ENCODE assay signal across 18 cellular contexts in the genomic region with DNA sequence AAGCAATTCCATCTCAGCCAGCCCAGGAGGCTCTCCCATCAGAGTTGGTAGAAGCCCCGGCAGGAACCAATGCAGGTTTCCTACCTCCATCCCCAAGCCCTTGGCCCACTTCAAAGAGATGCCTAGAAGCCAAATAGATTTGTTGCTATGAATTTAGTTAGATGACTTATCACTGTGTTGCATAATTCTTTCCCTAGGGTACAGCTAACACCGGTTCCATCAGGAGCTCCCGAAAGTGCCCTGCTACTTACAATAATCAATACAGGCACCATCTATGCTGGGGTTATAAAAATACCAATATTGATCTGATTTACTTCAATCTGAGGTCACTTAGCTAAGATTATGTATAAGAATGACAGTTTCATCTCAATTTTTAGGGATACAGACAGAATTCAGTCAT.
DNase-seq lines count a peak whose midpoint lies in the region; ATAC-seq and TF ChIP-seq lines count a peak whose summit lies in the region.
"Had no signal": no experiment of that assay in that cellular context is flagged by ENCODE, and none has a peak within 500 bp of the region (broad histone marks: within the 10 kb centered on the region; RNA-seq: fewer than 3 reads in every experiment).

No MANE protein-coding gene starts in this region.

- no peak overlapping the region for H3K4me2 ChIP-seq in H9 (ENCODE audit: insufficient read depth, insufficient read length, low read length)

- H3K9me3 ChIP-seq in H9 (ENCODE audit: control insufficient read depth, low read depth, low read length), result no peaks in the 10 kb centered on the region
- H3K9me3 ChIP-seq in colonic mucosa, result no peaks in the 10 kb centered on the region
- H3K9me3 ChIP-seq: Caco-2 had no signal

- no peak overlapping the region for H3K27ac ChIP-seq in H9 (ENCODE audit: insufficient read length, low read depth, low read length)
- peak overlapping the region; percentile 85 for H3K27ac ChIP-seq in angular gyrus (ENCODE audit: low read depth, low read length)
- H3K27ac ChIP-seq in substantia nigra (ENCODE audit: low read depth, low read length, poor library complexity, severe bottlenecking), result peak overlapping the region; percentile 89
- H3K27ac ChIP-seq in colonic mucosa, result no peak overlapping the region
- H3K27ac ChIP-seq: C4-2B, RWPE1 had no signal

- no CpG with 5 or more reads among the region's 3 CpGs for WGBS in H9 (ENCODE audit: extremely low coverage, insufficient read length, low lambda C conversion rate)

- no peaks in the 10 kb centered on the region for H3K23me2 ChIP-seq in H9 (ENCODE audit: insufficient read length, low read depth, low read length, poor library complexity, severe bottlenecking)

- H3K27me3 ChIP-seq in H9 (ENCODE audit: insufficient read depth, low read length), result no peaks in the 10 kb centered on the region
- no peaks in the 10 kb centered on the region for H3K27me3 ChIP-seq in colonic mucosa

- no peak overlapping the region for H4K8ac ChIP-seq in H9 (replicated peaks; ENCODE audit: insufficient read length, low read depth, low read length)

- H3K36me3 ChIP-seq in colonic mucosa, result no peaks in the 10 kb centered on the region

- H3K4me1 ChIP-seq in H9 (ENCODE audit: insufficient read depth, low read length) (peaks cover 19% of the 10 kb centered on the region; the same call in 1 of the 2 replicates), colonic mucosa (no peaks in the 10 kb centered on the region)

- peak overlapping the region; percentile 32 to 80 (median 45); a peak in 4 of 7 replicates for H3K27ac Mint-ChIP-seq in H9
- H3K27ac Mint-ChIP-seq: B cell; CD8-positive, alpha-beta T cell had no signal

- TF ChIP-seq CTCF in H9 (conservative IDR thresholded peaks at IDR 0.05) (no peak), epithelial cell of esophagus (IDR thresholded peaks at IDR 0.05; ENCODE audit: insufficient read depth, low read depth, low read length, missing control alignments) (no peak), colonic mucosa (IDR thresholded peaks at IDR 0.05) (no peak)

- no peak overlapping the region for H3K4ac ChIP-seq in H9 (ENCODE audit: low read depth, low read length)

- intact Hi-C loops in colonic mucosa (cut with DNase I), result no loop called here

- no peak overlapping the region for H2BK15ac ChIP-seq in H9 (ENCODE audit: low read depth, low read length)

- no peak overlapping the region for H3T11ph ChIP-seq in H9 (ENCODE audit: low read length)

- no peak overlapping the region for H4K5ac ChIP-seq in H9 (ENCODE audit: insufficient read length, low read depth, low read length)

- peaks cover 71 to 83% of the 10 kb centered on the region in 2 experiments for H3K4me1 Mint-ChIP-seq in H9
- H3K4me1 Mint-ChIP-seq: B cell had no signal

- H2BK20ac ChIP-seq in H9 (ENCODE audit: low read depth, low read length, poor library complexity, severe bottlenecking), result no peak overlapping the region

- H3K4me3 Mint-ChIP-seq in H9, result no peak overlapping the region
- H3K4me3 Mint-ChIP-seq: B cell; CD8-positive, alpha-beta T cell had no signal

- H2BK120ac ChIP-seq in H9 (ENCODE audit: low read depth, low read length, poor library complexity, severe bottlenecking), result no peak overlapping the region

- no peak overlapping the region for H3K56ac ChIP-seq in H9 (ENCODE audit: insufficient read length, low read depth, low read length)

- H4K91ac ChIP-seq in H9 (ENCODE audit: insufficient read length, low read depth, low read length), result no peak overlapping the region

- no peak overlapping the region for H3K9ac ChIP-seq in H9 (ENCODE audit: extremely low read depth, insufficient read length, low read length)
- H3K9ac ChIP-seq in colonic mucosa (ENCODE audit: low read depth in 2 of 2, low read length in 2 of 2), result no peak overlapping the region

- no peak overlapping the region for H3K14ac ChIP-seq in H9 (ENCODE audit: insufficient read depth, low read length)

- no peak overlapping the region for H2AFZ ChIP-seq in H9 (ENCODE audit: low read length)

- no peaks in the 10 kb centered on the region for H3K79me1 ChIP-seq in H9 (ENCODE audit: insufficient read depth, low read depth, low read length, poor library complexity, severe bottlenecking)

- H3K18ac ChIP-seq in H9 (ENCODE audit: insufficient read length, low read depth, low read length), result no peak overlapping the region

- no peak overlapping the region for H2BK5ac ChIP-seq in H9 (ENCODE audit: insufficient read length, low read length)

- no peaks in the 10 kb centered on the region for H4K20me1 ChIP-seq in H9 (ENCODE audit: control insufficient read depth, insufficient read depth, insufficient read length)

- H2BK12ac ChIP-seq in H9 (ENCODE audit: insufficient read length, low read depth, low read length), result no peak overlapping the region

- no peak overlapping the region for H3K23ac ChIP-seq in H9 (ENCODE audit: insufficient read length, low read depth, low read length)

- no peak for DNase-seq in H9
- DNase-seq in epithelial cell of esophagus (ENCODE audit: low read depth), result peak; percentile 8
- DNase-seq in substantia nigra (lab: John Stamatoyannopoulos, UW), result no peak
- DNase-seq in cerebellar cortex (ENCODE audit: low spot score), result no peak
- DNase-seq in colonic mucosa, result no peak
- DNase-seq: Caco-2; CD8-positive, alpha-beta T cell; Karpas-422; NCI-H2029 treated with DMSO at 0.1 percent for 48 hours; NCI-H2171; NCI-H226; NCI-H510A; SHP77 had no signal

- H3K4me3 ChIP-seq in epithelial cell of esophagus (ENCODE audit: low read length), result no peak overlapping the region
- H3K4me3 ChIP-seq in colonic mucosa, result no peak overlapping the region

- no peaks in the 10 kb centered on the region for H3K9me3 Mint-ChIP-seq in H9
- H3K9me3 Mint-ChIP-seq: CD8-positive, alpha-beta T cell had no signal

- no peak overlapping the region for H2AK5ac ChIP-seq in H9 (ENCODE audit: insufficient read length, low read length)

- no peaks in the 10 kb centered on the region for H3K27me3 Mint-ChIP-seq in H9 (ENCODE audit: low read depth)

- H3K36me3 Mint-ChIP-seq in H9 (ENCODE audit: insufficient read depth in 1 of 3, low read depth in 3 of 3), result no peaks in the 10 kb centered on the region
- H3K36me3 Mint-ChIP-seq: CD8-positive, alpha-beta T cell had no signal

- no peak for ATAC-seq in HG03095 (IDR thresholded peaks at IDR 0.05; ENCODE audit: unreplicated experiment)
- ATAC-seq: CD8-positive, alpha-beta T cell had no signal

- H3K79me2 ChIP-seq in H9 (ENCODE audit: insufficient read depth, low read length), result no peaks in the 10 kb centered on the region; the same call in 1 of the 2 replicates

Comparison
In these comparisons a context has a peak if more than half of its experiments do, and no peak if none do; other contexts are left out.
1. H3K27ac ChIP-seq: peak in angular gyrus (single experiment) and substantia nigra (single experiment); none in H9 (single experiment) and colonic mucosa (single experiment).